Comparison of ENCODE assay signal across 28 cellular contexts in the genomic region with DNA sequence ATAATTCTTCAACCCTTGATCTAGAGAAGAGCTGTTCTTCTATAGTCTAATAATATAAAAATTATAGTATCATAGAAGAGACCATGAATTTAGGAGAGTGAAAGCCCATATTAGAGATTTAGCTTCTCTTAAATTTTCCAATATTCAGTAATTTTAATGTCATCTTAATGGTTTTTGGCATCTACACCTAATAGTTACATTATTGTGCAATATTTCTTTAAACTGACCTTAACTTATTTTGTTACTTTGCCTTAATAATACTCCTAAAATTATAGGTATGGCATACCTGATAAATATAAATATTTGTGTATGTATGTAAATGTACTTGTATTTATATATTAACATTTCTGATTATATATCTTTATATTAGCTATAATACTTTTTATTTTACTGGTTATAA.
"Had no signal": no experiment of that assay in that cellular context is flagged by ENCODE, and none has a peak within 500 bp of the region (broad histone marks: within the 10 kb centered on the region; RNA-seq: fewer than 3 reads in every experiment).

No MANE protein-coding gene starts in this region.

- FAIRE-seq: keratinocyte, pancreas had no signal

- H3K36me3 ChIP-seq: left lung, lower lobe of right lung, pancreas, prostate gland, sigmoid colon, stomach, thyroid gland, transverse colon, upper lobe of left lung, vagina had no signal

- H3K4me1 Mint-ChIP-seq: naive thymus-derived CD8-positive, alpha-beta T cell; nephron; neural crest cell; stimulated activated naive B cell treated with anti-CD40 and anti-IgM and Interleukin-4, amounts not matched to agents 10 μg/mL and 1 μg/mL and 100 μg/mL, for 72 hours had no signal

- ATAC-seq: left colon; left lung; lower lobe of right lung; naive thymus-derived CD8-positive, alpha-beta T cell; pancreas; right cardiac atrium; stimulated activated naive B cell treated with anti-CD40 and anti-IgM and Interleukin-4, amounts not matched to agents 10 μg/mL and 1 μg/mL and 100 μg/mL, for 72 hours; stimulated activated naive CD8-positive, alpha-beta T cell treated with anti-CD3 and anti-CD28 coated beads, Interleukin-15, Interleukin-2, amounts not matched to agents 100 U/mL and 50 U/mL, for 24 hours had no signal

- H3K4me2 ChIP-seq: smooth muscle cell had no signal

- H3K27ac ChIP-seq: left lung, lower lobe of right lung, pancreas, prostate gland, sigmoid colon, stomach, testis, thyroid gland, transverse colon, upper lobe of left lung, vagina had no signal

- H3K4me1 ChIP-seq: left lung, lower lobe of right lung, pancreas, prostate gland, sigmoid colon, stomach, testis, thyroid gland, transverse colon, upper lobe of left lung, vagina had no signal

- H3K9me3 ChIP-seq: pancreas, prostate gland, sigmoid colon, testis, thyroid gland, upper lobe of left lung, vagina had no signal

- H3K4me3 Mint-ChIP-seq: naive thymus-derived CD8-positive, alpha-beta T cell; nephron; neural crest cell; stimulated activated naive B cell treated with anti-CD40 and anti-IgM and Interleukin-4, amounts not matched to agents 10 μg/mL and 1 μg/mL and 100 μg/mL, for 72 hours had no signal

- H3K4me3 ChIP-seq: left lung, lower lobe of right lung, pancreas, prostate gland, sigmoid colon, smooth muscle cell, stomach, testis, thyroid gland, transverse colon, upper lobe of left lung, vagina had no signal

- H3K27ac Mint-ChIP-seq: naive thymus-derived CD8-positive, alpha-beta T cell; nephron; stimulated activated naive B cell treated with anti-CD40 and anti-IgM and Interleukin-4, amounts not matched to agents 10 μg/mL and 1 μg/mL and 100 μg/mL, for 72 hours had no signal

- DNase-seq: hippocampal formation; left colon; left lung; lower lobe of right lung; mammary epithelial cell; mesenchymal stem cell; naive thymus-derived CD8-positive, alpha-beta T cell; nucleus accumbens; pancreas; posterior cingulate gyrus; retina; right cardiac atrium; sigmoid colon; stimulated activated CD4-positive, alpha-beta T cell treated with anti-CD3 and anti-CD28 coated beads, Interleukin-2, amount 100 ng/mL, for 24 hours; stimulated activated CD4-positive, alpha-beta T cell treated with anti-CD3 and anti-CD28 coated beads, Interleukin-4, amount 100 ng/mL, for 1 hour; stimulated activated naive B cell treated with anti-CD40 and anti-IgM and Interleukin-4, amounts not matched to agents 10 μg/mL and 1 μg/mL and 100 μg/mL, for 72 hours; stimulated activated naive CD8-positive, alpha-beta T cell treated with anti-CD3 and anti-CD28 coated beads, Interleukin-15, Interleukin-2, amounts not matched to agents 100 U/mL and 50 U/mL, for 24 hours; stomach; testis; thyroid gland; transverse colon; upper lobe of left lung had no signal

- H3K27me3 ChIP-seq: left lung, pancreas, sigmoid colon, testis, thyroid gland, transverse colon, upper lobe of left lung, vagina had no signal
